ENCODE assay signal across 11 cellular contexts in the genomic region with DNA sequence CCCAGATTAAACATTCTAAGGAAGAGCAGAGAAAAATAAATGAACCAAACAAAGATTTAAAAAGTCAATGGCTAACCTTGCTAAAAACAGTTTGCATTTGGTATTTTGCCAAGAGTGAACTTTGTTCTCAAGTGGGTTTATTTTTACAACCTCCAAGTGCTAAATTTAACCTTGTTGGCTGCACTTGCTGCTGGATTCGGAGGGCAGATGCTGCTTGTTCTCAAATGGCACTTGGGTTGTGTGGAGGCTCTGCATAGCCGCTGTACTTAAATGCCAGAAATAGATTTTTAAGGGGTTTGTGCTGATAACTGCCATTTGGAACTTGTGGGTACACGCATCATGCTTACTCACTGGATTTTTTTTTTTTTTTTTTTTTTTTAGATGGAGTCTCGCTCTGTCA. TPM values are rescaled to one million over a fixed set of nuclear protein-coding genes. Genes with fewer than 3 reads are reported as not detected.
DNase-seq lines count a peak whose midpoint lies in the region; ATAC-seq, FAIRE-seq and TF ChIP-seq lines count a peak whose summit lies in the region.
"Had no signal": no experiment of that assay in that cellular context is flagged by ENCODE, and none has a peak within 500 bp of the region (broad histone marks: within the 10 kb centered on the region; RNA-seq: fewer than 3 reads in every experiment).

No MANE protein-coding gene starts in this region.

- H3K4me1 ChIP-seq in adipocyte (ENCODE audit: control insufficient read depth, insufficient read depth, low read length) (no peaks in the 10 kb centered on the region), kidney (ENCODE audit: control insufficient read depth in 1 of 2, insufficient read depth in 1 of 2, low read depth in 1 of 2, low read length in 2 of 2) (peaks cover 26 to 43% of the 10 kb centered on the region in 2 donors), uterus (peaks cover 0 to 7% of the 10 kb centered on the region in 2 donors)

- TF ChIP-seq POLR2A in uterus (IDR thresholded peaks at IDR 0.05) (no peak), GM12891 (IDR thresholded peaks at IDR 0.05; ENCODE audit: low read depth, low read length) (no peak)

- H3K9me3 ChIP-seq in adipocyte (ENCODE audit: control insufficient read depth, low read length) (no peaks in the 10 kb centered on the region), kidney (ENCODE audit: control insufficient read depth in 1 of 2, low read length in 2 of 2) (no peaks in the 10 kb centered on the region), uterus (no peaks in the 10 kb centered on the region)

- TF ChIP-seq CTCF in kidney (IDR thresholded peaks at IDR 0.05; ENCODE audit: borderline replicate concordance, extremely low read depth, insufficient read depth), result no peak
- no peak for TF ChIP-seq CTCF in uterus (IDR thresholded peaks at IDR 0.05)

- no peaks in the 10 kb centered on the region for H3K27me3 ChIP-seq in adipocyte (replicated peaks; ENCODE audit: control insufficient read depth, insufficient read depth, low read length)
- H3K27me3 ChIP-seq in uterus, result no peaks in the 10 kb centered on the region

- H3K27ac ChIP-seq in kidney (ENCODE audit: low read depth in 2 of 2, low read length in 2 of 2), result peak overlapping the region in 1 of 2 donors; percentile 13
- H3K27ac ChIP-seq in uterus, result peak overlapping the region; percentile 51 to 57
- H3K27ac ChIP-seq: C4-2B had no signal

- DNase-seq in activated naive CD4-positive, alpha-beta T cell treated with anti-CD3 and anti-CD28 coated beads, Interleukin-2, amount 50 U/mL, for 72 hours (ENCODE audit: low spot score in 2 of 2), result no peak
- no peak for DNase-seq in activated naive CD4-positive, alpha-beta T cell (lab: John Stamatoyannopoulos, UW)
- DNase-seq in adipocyte (ENCODE audit: low read depth), result peak; percentile 3
- no peak for DNase-seq in kidney
- DNase-seq in uterus, result peak in 1 of 2 donors; percentile 59
- DNase-seq in GM12891 (ENCODE audit: insufficient read length, low spot score), result no peak
- DNase-seq: activated effector memory CD4-positive, alpha-beta T cell treated with Interleukin-2 at 50 U/mL for 16 hours had no signal

- peak; percentile 85 for FAIRE-seq in kidney (lab: Jason Lieb, UNC)
- FAIRE-seq in GM12891 (lab: Jason Lieb, UNC), result no peak

- H3K4me3 ChIP-seq in adipocyte (ENCODE audit: low read length), result no peak overlapping the region
- H3K4me3 ChIP-seq in kidney (ENCODE audit: low read length in 2 of 2), result no peak overlapping the region
- no peak overlapping the region for H3K4me3 ChIP-seq in uterus

- peak overlapping the region; percentile 79 to 97 for H3K27ac Mint-ChIP-seq in activated naive CD4-positive, alpha-beta T cell treated with anti-CD3 and anti-CD28 coated beads, Interleukin-2, amount 50 U/mL, for 72 hours

- H3K36me3 Mint-ChIP-seq in activated naive CD4-positive, alpha-beta T cell treated with anti-CD3 and anti-CD28 coated beads, Interleukin-2, amount 50 U/mL, for 72 hours, result peaks cover 23 to 57% of the 10 kb centered on the region in 2 donors

- H3K9me3 Mint-ChIP-seq in activated naive CD4-positive, alpha-beta T cell treated with anti-CD3 and anti-CD28 coated beads, Interleukin-2, amount 50 U/mL, for 72 hours, result no peaks in the 10 kb centered on the region

- no peak overlapping the region for H3K9ac ChIP-seq in adipocyte (ENCODE audit: low read length)
- no peak overlapping the region for H3K9ac ChIP-seq in kidney (ENCODE audit: low read length in 2 of 2)

- H3K36me3 ChIP-seq in adipocyte (ENCODE audit: control insufficient read depth, insufficient read depth, low read length, severe bottlenecking), result peaks cover 6% of the 10 kb centered on the region
- peaks cover 4 to 7% of the 10 kb centered on the region in 2 donors for H3K36me3 ChIP-seq in kidney (ENCODE audit: control insufficient read depth in 1 of 2, insufficient read depth in 2 of 2, low read length in 2 of 2)
- no peaks in the 10 kb centered on the region for H3K36me3 ChIP-seq in uterus

- intact Hi-C loops in kidney (cut with DNase I), result no loop called here
- intact Hi-C loops in uterus (cut with DNase I; ENCODE audit: low total_unique reads), result loop anchor here (5.0 kb wide), 1 partner anchor 100 kb away; no protein-coding TSS in a partner anchor

- ATAC-seq in activated naive CD4-positive, alpha-beta T cell treated with anti-CD3 and anti-CD28 coated beads, Interleukin-2, amount 50 U/mL, for 72 hours, result no peak
- ATAC-seq in GM21576 (IDR thresholded peaks at IDR 0.05; ENCODE audit: unreplicated experiment), result no peak
- ATAC-seq in GM18870 (IDR thresholded peaks at IDR 0.05; ENCODE audit: unreplicated experiment), result no peak

TF ChIP-seq in GM12891, 5 proteins besides CTCF, POLR2A, EP300 and RAD21:
- TF ChIP-seq POLR2AphosphoS5 (IDR thresholded peaks at IDR 0.05; ENCODE audit: low read depth, low read length) (no peak), PAX5 (IDR thresholded peaks at IDR 0.05; ENCODE audit: insufficient read depth, low read length, severe bottlenecking) (no peak), SPI1 (IDR thresholded peaks at IDR 0.05; ENCODE audit: low read depth, low read length) (no peak), POU2F2 (IDR thresholded peaks at IDR 0.05; ENCODE audit: low read depth, low read length) (no peak), TAF1 (IDR thresholded peaks at IDR 0.05; ENCODE audit: low read depth, low read length) (no peak)

RNA-seq across cellular contexts. Expression of gene SPATA24, which starts 13.3 kb away (rescaled TPM):
- 1 to 10 TPM; 6.8 to 8.9 TPM for total RNA-seq in activated naive CD4-positive, alpha-beta T cell treated with anti-CD3 and anti-CD28 coated beads, Interleukin-2, amount 50 U/mL, for 72 hours
- total RNA-seq in kidney (6.8 TPM), uterus (1 to 10 TPM in 2 of 4 donors, not detected in 2; 2.4 to 3.4 TPM)
- polyA plus RNA-seq in kidney (ENCODE audit: insufficient read depth, low read depth, low replicate concordance), result 21.6 TPM
- polyA plus RNA-seq in GM12891 (2012; ENCODE audit: low read depth, missing spikeins), result 9.1 TPM

RNA-seq across cellular contexts. Expression of gene DNAJC18, which starts 22.1 kb away (rescaled TPM):
- 10 to 100 TPM; 13.5 to 47.3 TPM for total RNA-seq in activated naive CD4-positive, alpha-beta T cell treated with anti-CD3 and anti-CD28 coated beads, Interleukin-2, amount 50 U/mL, for 72 hours
- 13.7 TPM for total RNA-seq in kidney
- polyA plus RNA-seq in kidney (ENCODE audit: insufficient read depth, low read depth, low replicate concordance), result 3.9 TPM
- total RNA-seq in uterus, result 10 to 100 TPM in 2 of 4 donors, 1 to 10 TPM in 2; 3.1 to 21.6 (median 12.6) TPM
- polyA plus RNA-seq in GM12891 (2012; ENCODE audit: low read depth, missing spikeins), result 9.3 TPM

RNA-seq across cellular contexts. Expression of gene PROB1, which starts 22.3 kb away (rescaled TPM):
- 1 to 10 TPM; 3.3 to 4.3 TPM for total RNA-seq in activated naive CD4-positive, alpha-beta T cell treated with anti-CD3 and anti-CD28 coated beads, Interleukin-2, amount 50 U/mL, for 72 hours
- 3.8 TPM for total RNA-seq in kidney
- 1.5 TPM for polyA plus RNA-seq in kidney (ENCODE audit: insufficient read depth, low read depth, low replicate concordance)
- 1 to 10 TPM in 3 of 4 donors, not detected in 1; 1.5 to 8.3 (median 1.7) TPM for total RNA-seq in uterus
- 3.5 TPM for polyA plus RNA-seq in GM12891 (2012; ENCODE audit: low read depth, missing spikeins)

RNA-seq across cellular contexts. Expression of gene MZB1, which starts 27.5 kb away (rescaled TPM):
- total RNA-seq in activated naive CD4-positive, alpha-beta T cell treated with anti-CD3 and anti-CD28 coated beads, Interleukin-2, amount 50 U/mL, for 72 hours, result 10 to 100 TPM; 14.2 to 24.1 TPM
- total RNA-seq in kidney (49.6 TPM), uterus (1 to 10 TPM in 2 of 4 donors, not detected in 2; 1.3 to 5.6 TPM)
- 1.2 TPM for polyA plus RNA-seq in kidney (ENCODE audit: insufficient read depth, low read depth, low replicate concordance)
- polyA plus RNA-seq in GM12891 (2012; ENCODE audit: low read depth, missing spikeins), result 156 TPM
- polyA plus RNA-seq: neural cell had no signal

RNA-seq across cellular contexts. Expression of gene SLC23A1, which starts 34.1 kb away (rescaled TPM):
- total RNA-seq in activated naive CD4-positive, alpha-beta T cell treated with anti-CD3 and anti-CD28 coated beads, Interleukin-2, amount 50 U/mL, for 72 hours, result 1 to 10 TPM in 1 of 2 donors, under 1 TPM in 1; 0.25 to 2.3 TPM
- total RNA-seq in kidney, result 3.5 TPM
- polyA plus RNA-seq in kidney (ENCODE audit: insufficient read depth, low read depth, low replicate concordance), result 31.9 TPM
- total RNA-seq in uterus, result 1 to 10 TPM in 2 of 4 donors, under 1 TPM in 1, not detected in 1; 0.30 to 5.5 (median 1.0) TPM
- polyA plus RNA-seq in GM12891 (2012; ENCODE audit: low read depth, missing spikeins), result 1.3 TPM
- polyA plus RNA-seq: neural cell had no signal
